Comparison of ENCODE assay signal across 4 cellular contexts in the genomic region with DNA sequence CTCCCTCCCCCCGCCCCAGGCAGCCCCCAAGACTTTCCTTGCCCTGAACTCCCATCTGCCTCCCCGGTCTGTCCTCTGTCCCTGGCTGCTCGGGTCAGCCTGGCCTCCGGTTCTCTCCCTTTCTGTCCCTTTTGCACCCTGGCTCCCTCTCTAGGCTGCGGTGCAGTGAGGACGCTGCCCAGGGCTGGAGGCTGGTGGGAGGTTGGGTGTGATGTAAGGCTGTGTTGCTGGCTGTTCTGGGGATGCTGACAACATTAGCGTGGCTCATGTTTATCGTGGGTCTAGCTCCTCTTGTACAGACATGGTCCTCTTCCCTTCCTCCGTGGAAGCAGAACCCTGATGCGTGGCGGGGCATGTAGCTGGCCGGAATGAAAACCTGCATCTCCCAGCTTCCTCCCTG.
A peak's percentile ranks its signal among the peaks of the same experiment; 100 is the strongest.
DNase-seq lines count a peak whose midpoint lies in the region; ATAC-seq, FAIRE-seq and TF ChIP-seq lines count a peak whose summit lies in the region.
"Not testable (repeated sequence)": the region's sequence is repeated elsewhere in the genome, so short reads cannot be mapped to it uniquely, and the experiment has no call there.

No MANE protein-coding gene starts in this region.

- not testable (repeated sequence) for H3K4me3 ChIP-seq in K562; left lung; neutrophil (ENCODE audit: low read depth in 1 of 2, low read length in 1 of 2); spleen

- TF ChIP-seq RAD21 in K562 (CRISPR knock-in tag; conservative IDR thresholded peaks at IDR 0.05 in 1 of 2, IDR thresholded peaks at IDR 0.05 in 1 of 2), result not testable (repeated sequence)

- not testable (repeated sequence) for TF ChIP-seq EP300 in K562 (IDR thresholded peaks at IDR 0.05; ENCODE audit: low read length)

- in situ Hi-C loops in K562 (cut with MboI), result not testable (repeated sequence)

- TF ChIP-seq POLR2A in K562 (conservative IDR thresholded peaks at IDR 0.05); spleen (IDR thresholded peaks at IDR 0.05): not testable (repeated sequence)

- H3K9me1 ChIP-seq in K562 (ENCODE audit: control insufficient read depth, insufficient read depth, low read length), result not testable (repeated sequence)

- TF ChIP-seq CTCF in K562 (IDR thresholded peaks at IDR 0.05 in 2 of 3, conservative IDR thresholded peaks at IDR 0.05 in 1 of 3; ENCODE audit: insufficient read depth in 2 of 3, low read depth in 1 of 3, low read length in 3 of 3); left lung (IDR thresholded peaks at IDR 0.05); neutrophil (IDR thresholded peaks at IDR 0.05); spleen (IDR thresholded peaks at IDR 0.05 in 8 of 11, conservative IDR thresholded peaks at IDR 0.05 in 3 of 11): not testable (repeated sequence)

- H3K4me1 ChIP-seq in K562 (replicated peaks in 1 of 2; ENCODE audit: control insufficient read depth in 2 of 2, insufficient read depth in 2 of 2, low read length in 2 of 2); left lung; neutrophil (ENCODE audit: control insufficient read depth in 1 of 2, insufficient read depth in 1 of 2, low read depth in 1 of 2, low read length in 1 of 2); spleen: not testable (repeated sequence)

- BruUV-seq in K562 (replicated peaks; lab: Mats Ljungman, UMichigan), result not testable (repeated sequence)

- H3K79me2 ChIP-seq in K562 (ENCODE audit: control insufficient read depth, insufficient read depth, low read length), result not testable (repeated sequence)

- H3K9ac ChIP-seq in K562 (ENCODE audit: insufficient read depth in 1 of 2, low read depth in 2 of 2, low read length in 2 of 2), result not testable (repeated sequence)

- CTCF ChIA-PET in K562 (lab: Yijun Ruan, JAX; ENCODE audit: low intra/inter-chr PET ratio), result not testable (repeated sequence)

- H3K27ac ChIP-seq in K562 (ENCODE audit: extremely low read depth, low read depth, low read length), result not testable (repeated sequence)
- H3K27ac ChIP-seq in left lung (peak overlapping the region in 1 of 2 donors; percentile 76), neutrophil (peak overlapping the region; percentile 64), spleen (peak overlapping the region in 4 of 8 donors; percentile 55 to 74 (median 65))

- not testable (repeated sequence) for H2AFZ ChIP-seq in K562 (ENCODE audit: low read depth, low read length)

- DNase-seq in K562 (ENCODE audit: extremely low read depth in 1 of 4, low spot score in 3 of 4), result not testable (repeated sequence)
- DNase-seq in left lung, result peak in 1 of 2 donors; percentile 10
- DNase-seq in spleen, result peak; percentile 60

- not testable (repeated sequence) for H3K36me3 ChIP-seq in K562 (ENCODE audit: control insufficient read depth, insufficient read depth, low read length); left lung; neutrophil; spleen

- no CpG with 5 or more reads among the region's 12 CpGs for WGBS in K562 (ENCODE audit: insufficient coverage, low coverage, missing lambda C conversion rate)
- WGBS in spleen, 5 donors, result 47 to 92% (median 68%) methylated on average over 4 of the region's 12 CpGs; no CpG with 5 or more reads in 2 of the 5 donors

- not testable (repeated sequence) for H4K20me1 ChIP-seq in K562 (replicated peaks; ENCODE audit: control insufficient read depth, insufficient read depth, low read length)

- POLR2A ChIA-PET in K562 (lab: Yijun Ruan, JAX), result not testable (repeated sequence)

- not testable (repeated sequence) for H3K27me3 ChIP-seq in K562 (ENCODE audit: control insufficient read depth in 2 of 2, insufficient read depth in 2 of 2, low read length in 2 of 2); left lung; neutrophil; spleen (replicated peaks in 1 of 7)

- not testable (repeated sequence) for H3K9me3 ChIP-seq in K562 (replicated peaks; ENCODE audit: control insufficient read depth, insufficient read depth, low read depth, low read length); left lung; neutrophil; spleen

- not testable (repeated sequence) for FAIRE-seq in K562 (lab: Jason Lieb, UNC)

- ATAC-seq in K562 (peak; percentile 57; the same call in 1 of the 3 replicates), left lung (peak; percentile 34)

- intact Hi-C loops in K562 (cut with micrococcal nuclease); left lung (cut with DNase I); spleen (cut with DNase I; ENCODE audit: low total_unique reads): not testable (repeated sequence)

- not testable (repeated sequence) for H3K4me2 ChIP-seq in K562 (ENCODE audit: insufficient read depth, low read length)
